In the genomic region with DNA sequence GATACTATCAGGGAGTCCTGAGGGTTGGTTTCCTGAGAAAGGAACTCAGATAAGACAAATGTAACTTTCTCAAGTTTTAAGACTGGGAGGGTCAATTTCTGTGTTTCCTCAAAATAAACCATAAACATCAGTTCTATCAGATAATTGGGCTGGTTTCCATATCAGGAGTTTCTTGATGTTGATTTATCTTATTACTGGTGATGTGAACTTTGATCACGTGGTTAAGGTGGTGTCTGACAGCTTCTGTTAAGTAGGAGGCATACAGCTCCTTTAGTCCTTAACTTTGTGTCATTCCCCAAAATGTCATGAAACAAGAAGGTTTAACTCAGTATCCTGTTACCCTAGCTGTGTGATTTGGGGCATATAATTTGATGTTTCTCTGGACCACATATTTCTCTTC, we compare ENCODE assay signal across 1 cellular context.
TF ChIP-seq lines count a peak whose summit lies in the region.

No MANE protein-coding gene starts in this region.

TF ChIP-seq in HepG2, 621 proteins besides CTCF, POLR2A, EP300 and RAD21 (continued from another document):
- TF ChIP-seq USF2 (IDR thresholded peaks at IDR 0.05; ENCODE audit: low read depth, low read length) (0 out of 2 replicates have a peak, but pooled peaks have one; percentile 18), USF2 (CRISPR knock-in tag; IDR thresholded peaks at IDR 0.05; ENCODE audit: borderline replicate concordance) (no peak), RAD51 (IDR thresholded peaks at IDR 0.05; ENCODE audit: borderline replicate concordance) (peak; percentile 60; the same call in 1 of the 2 replicates), KLF11 (CRISPR knock-in tag; IDR thresholded peaks at IDR 0.05) (no peak)
